12 cellular contexts compared by ENCODE assay signal in the genomic region with DNA sequence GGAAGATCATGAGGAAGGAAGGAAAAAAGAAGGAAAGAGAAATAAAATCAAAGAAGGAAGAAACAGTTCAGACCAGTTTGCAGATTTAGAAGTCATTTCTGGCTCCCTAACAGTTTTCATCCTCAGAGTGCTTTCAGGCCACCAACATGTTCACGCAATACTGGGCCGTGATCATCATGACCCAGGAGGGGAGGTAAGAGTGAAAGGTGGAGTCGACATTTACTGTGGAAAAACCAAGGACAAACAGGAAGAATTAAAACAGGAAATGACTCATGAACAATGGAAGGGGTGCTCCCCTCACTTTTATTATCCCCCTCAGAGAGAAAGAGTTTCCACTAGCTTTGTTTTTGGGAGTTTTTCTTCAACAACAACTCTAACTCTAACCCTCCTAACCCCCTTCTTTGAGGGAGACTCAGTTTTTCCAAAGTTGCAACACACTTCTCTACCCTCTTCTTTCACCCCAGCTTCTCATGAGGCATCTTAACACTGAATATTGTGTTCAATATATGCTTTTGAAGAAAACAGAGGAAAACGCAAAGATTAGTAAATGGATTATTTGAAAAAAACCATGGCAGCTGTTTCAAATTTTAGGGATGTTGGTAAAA.
DNase-seq lines count a peak whose midpoint lies in the region; ATAC-seq and TF ChIP-seq lines count a peak whose summit lies in the region.
"Had no signal": no experiment of that assay in that cellular context is flagged by ENCODE, and none has a peak within 500 bp of the region (broad histone marks: within the 10 kb centered on the region; RNA-seq: fewer than 3 reads in every experiment).

No MANE protein-coding gene starts in this region.

- no peaks in the 10 kb centered on the region for H3F3A ChIP-seq in neural progenitor cell (ENCODE audit: low read depth)

- no peak overlapping the region for H3K27ac ChIP-seq in neural progenitor cell
- H3K27ac ChIP-seq: A549 had no signal

- peak overlapping the region; percentile 98 for H3K27ac Mint-ChIP-seq in activated CD4-positive, alpha-beta T cell treated with anti-CD3 and anti-CD28 coated beads for 36 hours
- H3K27ac Mint-ChIP-seq in neural progenitor cell, result no peak overlapping the region
- H3K27ac Mint-ChIP-seq: type B pancreatic cell had no signal

- peak overlapping the region; percentile 57 for H3K4me3 Mint-ChIP-seq in activated CD4-positive, alpha-beta T cell treated with anti-CD3 and anti-CD28 coated beads for 36 hours
- no peak overlapping the region for H3K4me3 Mint-ChIP-seq in neural progenitor cell
- H3K4me3 Mint-ChIP-seq: type B pancreatic cell had no signal

- H3K9me3 Mint-ChIP-seq in activated CD4-positive, alpha-beta T cell treated with anti-CD3 and anti-CD28 coated beads for 36 hours (ENCODE audit: low read depth), result peaks cover 5% of the 10 kb centered on the region
- peaks cover 2% of the 10 kb centered on the region for H3K9me3 Mint-ChIP-seq in neural progenitor cell
- H3K9me3 Mint-ChIP-seq: type B pancreatic cell had no signal

- H3K4me3 ChIP-seq in neural progenitor cell, result no peak overlapping the region
- H3K4me3 ChIP-seq: A549 had no signal

- H2AFZ ChIP-seq in neural progenitor cell (replicated peaks), result peak overlapping the region; percentile 80

- peaks cover 85% of the 10 kb centered on the region for H3K4me1 Mint-ChIP-seq in activated CD4-positive, alpha-beta T cell treated with anti-CD3 and anti-CD28 coated beads for 36 hours
- H3K4me1 Mint-ChIP-seq in neural progenitor cell, result peaks cover 5% of the 10 kb centered on the region

- no peak overlapping the region for H3K4me2 ChIP-seq in neural progenitor cell
- H3K4me2 ChIP-seq: A549 had no signal

- peak; percentile 60 for DNase-seq in activated CD4-positive, alpha-beta T cell treated with anti-CD3 and anti-CD28 coated beads for 36 hours
- no peak for DNase-seq in activated CD4-positive, alpha-beta T cell treated with anti-CD3 and anti-CD28 coated beads for 1 hour
- peak; percentile 30 for DNase-seq in M059J (ENCODE audit: low read depth)
- peak; percentile 44 for DNase-seq in activated naive CD4-positive, alpha-beta T cell treated with anti-CD3 and anti-CD28 coated beads, Interleukin-2, amount 50 U/mL, for 16 hours
- DNase-seq in neural progenitor cell (ENCODE audit: low spot score), result no peak
- DNase-seq in left cardiac atrium, result no peak
- no peak for DNase-seq in medulla oblongata (ENCODE audit: extremely low spot score)
- no peak for DNase-seq in NCI-H1417 treated with DMSO at 0.1 percent for 48 hours (lab: John Stamatoyannopoulos, UW)
- DNase-seq: hypothalamus, NCI-H510A treated with DMSO at 0.1 percent for 48 hours had no signal

- TF ChIP-seq CTCF in neural progenitor cell (IDR thresholded peaks at IDR 0.05), result no peak

- CTCF ChIA-PET in activated CD4-positive, alpha-beta T cell treated with anti-CD3 and anti-CD28 coated beads for 36 hours (lab: Charles Lee), result interaction anchor here (0.6 to 3.2 kb wide), 5 partner anchors 9 to 59 kb away, joined by 3 to 15 read pairs (median 3); no protein-coding TSS in a partner anchor

- no peaks in the 10 kb centered on the region for H3K36me3 ChIP-seq in neural progenitor cell

- no peaks in the 10 kb centered on the region for H3K79me2 ChIP-seq in neural progenitor cell (ENCODE audit: low read depth)

- POLR2A ChIA-PET in activated CD4-positive, alpha-beta T cell treated with anti-CD3 and anti-CD28 coated beads for 36 hours (lab: Charles Lee), result no interaction called here

- peaks cover 6% of the 10 kb centered on the region for H3K36me3 Mint-ChIP-seq in activated CD4-positive, alpha-beta T cell treated with anti-CD3 and anti-CD28 coated beads for 36 hours (ENCODE audit: low read depth)
- no peaks in the 10 kb centered on the region for H3K36me3 Mint-ChIP-seq in neural progenitor cell
- H3K36me3 Mint-ChIP-seq: type B pancreatic cell had no signal

- no peaks in the 10 kb centered on the region for H3K27me3 Mint-ChIP-seq in activated CD4-positive, alpha-beta T cell treated with anti-CD3 and anti-CD28 coated beads for 36 hours
- H3K27me3 Mint-ChIP-seq in neural progenitor cell (ENCODE audit: insufficient read depth, low read depth), result no peaks in the 10 kb centered on the region

- ATAC-seq in activated CD4-positive, alpha-beta T cell treated with anti-CD3 and anti-CD28 coated beads for 36 hours, result peak; percentile 60
- ATAC-seq in left cardiac atrium, result no peak
- ATAC-seq: A549 had no signal

- intact Hi-C loops in activated CD4-positive, alpha-beta T cell treated with anti-CD3 and anti-CD28 coated beads for 36 hours (cut with DNase I, micrococcal nuclease), result loop anchor here (1.0 to 5.0 kb wide), 5 partner anchors 11 to 212 kb away; no protein-coding TSS in a partner anchor
- intact Hi-C loops in left cardiac atrium (cut with DNase I), result no loop called here

- H3K9ac ChIP-seq in neural progenitor cell, result no peak overlapping the region

- H3K27me3 ChIP-seq in neural progenitor cell, result no peaks in the 10 kb centered on the region

- H4K20me1 ChIP-seq in neural progenitor cell (ENCODE audit: low read depth), result no peaks in the 10 kb centered on the region

- peaks cover 22% of the 10 kb centered on the region for H3K4me1 ChIP-seq in neural progenitor cell
- H3K4me1 ChIP-seq: A549 had no signal

- H3K9me3 ChIP-seq in neural progenitor cell (ENCODE audit: low read depth), result no peaks in the 10 kb centered on the region
- H3K9me3 ChIP-seq: A549 had no signal

Comparison
In these comparisons a context has a peak if more than half of its experiments do, and no peak if none do; other contexts are left out.
1. DNase-seq: peak in activated CD4-positive, alpha-beta T cell treated with anti-CD3 and anti-CD28 coated beads for 36 hours (single experiment), M059J (single experiment) and activated naive CD4-positive, alpha-beta T cell treated with anti-CD3 and anti-CD28 coated beads, Interleukin-2, amount 50 U/mL, for 16 hours (single experiment); none in activated CD4-positive, alpha-beta T cell treated with anti-CD3 and anti-CD28 coated beads for 1 hour (single experiment), neural progenitor cell (single experiment), left cardiac atrium (single experiment), medulla oblongata (single experiment) and NCI-H1417 treated with DMSO at 0.1 percent for 48 hours (single experiment).
2. intact Hi-C loops: an anchor here in activated CD4-positive, alpha-beta T cell treated with anti-CD3 and anti-CD28 coated beads for 36 hours (1.0 to 5.0 kb wide); none called in left cardiac atrium.